ENCODE assay signal across 14 cellular contexts in the genomic region with DNA sequence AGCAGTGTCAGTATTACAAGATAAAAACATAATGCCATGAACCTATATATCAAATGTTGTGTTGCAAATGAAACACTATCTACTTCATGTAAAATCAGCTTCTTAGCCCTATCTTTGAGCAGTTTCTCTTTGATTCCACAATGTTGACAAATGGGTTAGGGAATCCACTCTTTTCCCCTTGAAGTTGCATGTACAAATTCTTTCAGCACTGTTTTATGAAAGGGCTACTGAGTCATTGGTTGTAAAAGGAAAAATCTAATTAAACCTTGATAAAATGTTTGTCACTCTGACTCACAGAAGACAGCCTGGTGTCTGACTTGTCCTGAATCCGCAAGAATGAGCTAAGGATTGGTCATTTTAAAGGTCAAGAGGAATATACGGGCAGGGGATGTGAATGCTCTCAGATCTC.
DNase-seq lines count a peak whose midpoint lies in the region; FAIRE-seq and TF ChIP-seq lines count a peak whose summit lies in the region.
"Had no signal": no experiment of that assay in that cellular context is flagged by ENCODE, and none has a peak within 500 bp of the region (broad histone marks: within the 10 kb centered on the region; RNA-seq: fewer than 3 reads in every experiment).

No MANE protein-coding gene starts in this region.

- H3K4me2 ChIP-seq in parathyroid adenoma (ENCODE audit: low read length) = no peak overlapping the region

- no peaks in the 10 kb centered on the region for H3K79me2 ChIP-seq in parathyroid adenoma

- peaks cover 2% of the 10 kb centered on the region for H3K9me3 ChIP-seq in parathyroid adenoma (ENCODE audit: control insufficient read depth, low read length)

- TF ChIP-seq CTCF in fibroblast of mammary gland (conservative IDR thresholded peaks at IDR 0.05; ENCODE audit: control insufficient read depth, insufficient read depth, low read depth, low read length) (no peak), parathyroid adenoma (IDR thresholded peaks at IDR 0.05) (no peak)

- no peak overlapping the region for H3K9ac ChIP-seq in parathyroid adenoma

- peak overlapping the region; percentile 42 for H2AFZ ChIP-seq in parathyroid adenoma

- no peaks in the 10 kb centered on the region for H3K36me3 ChIP-seq in parathyroid adenoma (ENCODE audit: control insufficient read depth, insufficient read depth, low read length)
- H3K36me3 ChIP-seq: stomach had no signal

- H3K4me1 ChIP-seq in parathyroid adenoma = no peaks in the 10 kb centered on the region
- H3K4me1 ChIP-seq: stomach had no signal

- H3K27me3 ChIP-seq in parathyroid adenoma (ENCODE audit: control insufficient read depth, insufficient read depth, low read length) = no peaks in the 10 kb centered on the region
- H3K27me3 ChIP-seq: stomach had no signal

- no peak overlapping the region for H3K27ac ChIP-seq in parathyroid adenoma
- H3K27ac ChIP-seq: stomach had no signal

- H3K4me3 ChIP-seq in fibroblast of mammary gland (ENCODE audit: control insufficient read depth, low read depth, low read length) (no peak overlapping the region), parathyroid adenoma (ENCODE audit: low read depth, low read length) (no peak overlapping the region)
- H3K4me3 ChIP-seq: stomach had no signal

- peak; percentile 83 for FAIRE-seq in RCC 7860 (lab: Jason Lieb, UNC)

- intact Hi-C loops in cardiac septum (cut with DNase I) = no loop called here

- DNase-seq in GM04504 (ENCODE audit: low read depth) = peak; percentile 51
- peak; percentile 75 for DNase-seq in RCC 7860 (ENCODE audit: low spot score)
- peak; percentile 45 for DNase-seq in fibroblast of mammary gland (ENCODE audit: low read depth)
- DNase-seq in NCI-H345 (lab: John Stamatoyannopoulos, UW) = no peak
- no peak for DNase-seq in COR-L47 (lab: John Stamatoyannopoulos, UW)
- DNase-seq in cardiac septum (ENCODE audit: low spot score) = no peak
- no peak for DNase-seq in NK-92 (lab: John Stamatoyannopoulos, UW; ENCODE audit: unreplicated experiment)
- DNase-seq: activated CD4-positive, CD25-positive, alpha-beta regulatory T cell; activated T-cell treated with anti-CD3 and anti-CD28 coated beads for 4 hours; amygdala; NCI-H1092 treated with DMSO at 0.1 percent for 48 hours; NCI-H748 treated with DMSO at 0.1 percent for 48 hours; stomach had no signal

Comparison
In these comparisons a context has a peak if more than half of its experiments do, and no peak if none do; other contexts are left out.
1. DNase-seq: peak in GM04504 (single experiment), RCC 7860 (single experiment) and fibroblast of mammary gland (single experiment); none in NCI-H345 (single experiment), COR-L47 (single experiment), cardiac septum (single experiment) and NK-92 (single experiment).